In the genomic region with DNA sequence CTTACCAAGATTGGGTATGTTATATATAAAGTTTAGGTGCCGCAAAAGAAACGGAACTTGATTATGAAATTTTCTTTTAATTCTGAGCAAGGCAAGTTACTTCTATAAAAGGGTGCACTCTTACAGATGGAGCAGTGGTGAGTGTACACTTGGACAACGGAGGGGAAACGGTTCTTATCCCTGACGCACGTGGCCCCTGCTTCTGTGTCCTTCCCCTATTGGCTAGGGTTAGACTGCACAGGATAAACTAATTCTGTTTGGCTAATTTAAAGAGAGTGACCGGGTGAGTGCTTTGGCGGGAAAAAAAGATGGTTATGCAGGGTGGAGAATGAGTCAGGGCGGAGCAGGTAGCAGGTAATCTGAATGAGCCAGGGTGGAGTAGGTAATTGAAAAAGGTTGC, we compare ENCODE assay signal across 1 cellular context.
TF ChIP-seq lines count a peak whose summit lies in the region.

No MANE protein-coding gene starts in this region.

TF ChIP-seq in GM23338, 12 proteins besides CTCF, POLR2A, EP300 and RAD21 (continued from another document):
- TF ChIP-seq ZNF114 (CRISPR knock-in tag; IDR thresholded peaks at IDR 0.05), result no peak
- no peak for TF ChIP-seq REST (IDR thresholded peaks at IDR 0.05; ENCODE audit: unreplicated experiment)
